ENCODE assay signal across 15 cellular contexts in genomic region chr9:20524776-20525175, GRCh38.
DNase-seq lines count a peak whose midpoint lies in the region; ATAC-seq and TF ChIP-seq lines count a peak whose summit lies in the region.
"Had no signal": no experiment of that assay in that cellular context is flagged by ENCODE, and none has a peak within 500 bp of the region (broad histone marks: within the 10 kb centered on the region; RNA-seq: fewer than 3 reads in every experiment).

No MANE protein-coding gene starts in this region.

- peak; percentile 97 for ATAC-seq in GM23338
- ATAC-seq in GM18498 (IDR thresholded peaks at IDR 0.05; ENCODE audit: unreplicated experiment), result no peak
- ATAC-seq: activated T-cell treated with anti-CD3 and anti-CD28 coated beads, Interleukin-2, amount 50 U/mL, for 72 hours; T-cell had no signal

- TF ChIP-seq EP300 in SK-N-SH (IDR thresholded peaks at IDR 0.05; ENCODE audit: borderline replicate concordance in 1 of 2, low read depth in 1 of 2, low read length in 1 of 2), result no peak

- POLR2A ChIA-PET in SK-N-SH (lab: Yijun Ruan, JAX), result no interaction called here

- peaks cover 4% of the 10 kb centered on the region for H3K27me3 Mint-ChIP-seq in GM23338 (ENCODE audit: insufficient read depth, low read depth, poor library complexity)
- H3K27me3 Mint-ChIP-seq: dendritic cell treated with granulocyte-macrophage colony-stimulating factor and Interleukin-4, amounts not matched to agents 40 ng/mL and 50 ng/mL, for 4 days; T-cell had no signal

- H3K4me3 ChIP-seq in GM23338, result no peak overlapping the region
- no peak overlapping the region for H3K4me3 ChIP-seq in SK-N-SH (ENCODE audit: low read depth in 2 of 2, low read length in 1 of 2)
- H3K4me3 ChIP-seq: HAP-1 had no signal

- H3K27me3 ChIP-seq in GM23338 (ENCODE audit: insufficient read depth), result no peaks in the 10 kb centered on the region
- H3K27me3 ChIP-seq in SK-N-SH (ENCODE audit: insufficient read depth), result no peaks in the 10 kb centered on the region

- CTCF ChIA-PET in SK-N-SH (lab: Yijun Ruan, JAX), result interaction anchor here (0.6 kb wide), 1 partner anchor 54 kb away, joined by 3 read pairs; no protein-coding TSS in a partner anchor

- H3K4me1 ChIP-seq in GM23338 (ENCODE audit: insufficient read depth) (no peaks in the 10 kb centered on the region), SK-N-SH (ENCODE audit: control insufficient read depth in 1 of 2, insufficient read depth in 2 of 2, low read depth in 1 of 2, low read length in 1 of 2) (no peaks in the 10 kb centered on the region)
- H3K4me1 ChIP-seq: HAP-1 had no signal

- H3K9me3 Mint-ChIP-seq in GM23338, result no peaks in the 10 kb centered on the region
- H3K9me3 Mint-ChIP-seq: activated T-cell treated with anti-CD3 and anti-CD28 coated beads, Interleukin-2, amount 50 U/mL, for 72 hours; dendritic cell treated with granulocyte-macrophage colony-stimulating factor and Interleukin-4, amounts not matched to agents 40 ng/mL and 50 ng/mL, for 4 days; T-cell had no signal

- no peak overlapping the region for H3K9ac ChIP-seq in SK-N-SH

- peak; percentile 22 for DNase-seq in NCI-H748 (lab: John Stamatoyannopoulos, UW; ENCODE audit: unreplicated experiment)
- no peak for DNase-seq in NCI-H748 treated with DMSO at 0.1 percent for 48 hours (lab: John Stamatoyannopoulos, UW)
- peak; percentile 83 for DNase-seq in GM23338 (ENCODE audit: low spot score)
- DNase-seq in SK-N-SH, result no peak
- peak; percentile 61 for DNase-seq in iPS-NIHi7 (ENCODE audit: extremely low spot score)
- DNase-seq in NCI-H524 treated with DMSO at 0.1 percent for 48 hours (lab: John Stamatoyannopoulos, UW), result no peak
- no peak for DNase-seq in GF-D8 (lab: John Stamatoyannopoulos, UW)
- DNase-seq: ACHN, NCI-H2029 treated with DMSO at 0.1 percent for 48 hours, occipital lobe had no signal

- H3F3A ChIP-seq in GM23338 (replicated peaks; ENCODE audit: low read depth) (no peaks in the 10 kb centered on the region), SK-N-SH (replicated peaks; ENCODE audit: insufficient read depth) (no peaks in the 10 kb centered on the region)

- H2AFZ ChIP-seq in GM23338 (no peak overlapping the region), SK-N-SH (ENCODE audit: low read depth) (no peak overlapping the region)

- H3K27ac ChIP-seq in GM23338 (ENCODE audit: low read depth), result no peak overlapping the region
- no peak overlapping the region for H3K27ac ChIP-seq in SK-N-SH (ENCODE audit: low read depth in 2 of 2, low read length in 1 of 2)

- H3K79me2 ChIP-seq in GM23338 (replicated peaks; ENCODE audit: insufficient read depth) (no peaks in the 10 kb centered on the region), SK-N-SH (ENCODE audit: insufficient read depth) (no peaks in the 10 kb centered on the region)

- no peaks in the 10 kb centered on the region for H3K9me2 ChIP-seq in GM23338 (ENCODE audit: insufficient read depth)
- no peaks in the 10 kb centered on the region for H3K9me2 ChIP-seq in SK-N-SH

- H3K4me2 ChIP-seq in GM23338 (no peak overlapping the region), SK-N-SH (no peak overlapping the region)

- no peak overlapping the region for H3K27ac Mint-ChIP-seq in GM23338
- H3K27ac Mint-ChIP-seq: activated T-cell treated with anti-CD3 and anti-CD28 coated beads, Interleukin-2, amount 50 U/mL, for 72 hours; dendritic cell treated with granulocyte-macrophage colony-stimulating factor and Interleukin-4, amounts not matched to agents 40 ng/mL and 50 ng/mL, for 4 days had no signal

- 84% methylated on average over 2 of the region's 2 CpGs for WGBS in SK-N-SH (ENCODE audit: low lambda C conversion rate)

- no peak overlapping the region for H3K4me3 Mint-ChIP-seq in GM23338
- H3K4me3 Mint-ChIP-seq: activated T-cell treated with anti-CD3 and anti-CD28 coated beads, Interleukin-2, amount 50 U/mL, for 72 hours; dendritic cell treated with granulocyte-macrophage colony-stimulating factor and Interleukin-4, amounts not matched to agents 40 ng/mL and 50 ng/mL, for 4 days had no signal

- H3K9me3 ChIP-seq in SK-N-SH, result no peaks in the 10 kb centered on the region
- H3K9me3 ChIP-seq: HAP-1 had no signal

- H3K4me1 Mint-ChIP-seq in GM23338, result peaks cover 15% of the 10 kb centered on the region

- H3K36me3 ChIP-seq in GM23338 (ENCODE audit: insufficient read depth) (no peaks in the 10 kb centered on the region), SK-N-SH (replicated peaks in 1 of 2; ENCODE audit: control insufficient read depth in 1 of 2, insufficient read depth in 2 of 2, low read length in 1 of 2) (no peaks in the 10 kb centered on the region)
- H3K36me3 ChIP-seq: HAP-1 had no signal

- 0 out of 2 replicates have a peak, but pooled peaks have one; percentile 9 for TF ChIP-seq RAD21 in SK-N-SH (IDR thresholded peaks at IDR 0.05; ENCODE audit: low read length)

- H4K20me1 ChIP-seq in GM23338 (replicated peaks; ENCODE audit: insufficient read depth) (no peaks in the 10 kb centered on the region), SK-N-SH (ENCODE audit: insufficient read depth) (no peaks in the 10 kb centered on the region)

- TF ChIP-seq CTCF in GM23338 (conservative IDR thresholded peaks at IDR 0.05; ENCODE audit: low read depth in 2 of 2) (peak; percentile 94 to 99), SK-N-SH (IDR thresholded peaks at IDR 0.05) (peak; percentile 48)

- H3K36me3 Mint-ChIP-seq in GM23338 (ENCODE audit: low read depth), result no peaks in the 10 kb centered on the region
- H3K36me3 Mint-ChIP-seq: T-cell had no signal

TF ChIP-seq in GM23338, 12 proteins besides CTCF, POLR2A, EP300 and RAD21:
- TF ChIP-seq ZNF114 (CRISPR knock-in tag; IDR thresholded peaks at IDR 0.05) (no peak), STAT1 (IDR thresholded peaks at IDR 0.05; ENCODE audit: unreplicated experiment) (no peak), JUNB (IDR thresholded peaks at IDR 0.05; ENCODE audit: unreplicated experiment) (no peak), ZNF331 (CRISPR knock-in tag; IDR thresholded peaks at IDR 0.05; ENCODE audit: low read depth) (no peak), ETS1 (IDR thresholded peaks at IDR 0.05) (no peak), POLR2AphosphoS5 (IDR thresholded peaks at IDR 0.05; ENCODE audit: low read depth) (no peak), EZH2 (IDR thresholded peaks at IDR 0.05; ENCODE audit: low read depth, unreplicated experiment) (no peak), NANOG (IDR thresholded peaks at IDR 0.05; ENCODE audit: borderline replicate concordance) (no peak)

TF ChIP-seq in SK-N-SH, 30 proteins besides CTCF, POLR2A, EP300 and RAD21:
- TF ChIP-seq NFIC (IDR thresholded peaks at IDR 0.05; ENCODE audit: borderline replicate concordance) (no peak), MEF2A (IDR thresholded peaks at IDR 0.05; ENCODE audit: borderline replicate concordance, low read depth) (no peak)

Comparison
In these comparisons a context has a peak if more than half of its experiments do, and no peak if none do; other contexts are left out.
1. DNase-seq: peak in NCI-H748 (single experiment), GM23338 (single experiment) and iPS-NIHi7 (single experiment); none in NCI-H748 treated with DMSO at 0.1 percent for 48 hours (single experiment), SK-N-SH (single experiment), NCI-H524 treated with DMSO at 0.1 percent for 48 hours (single experiment) and GF-D8 (single experiment).